23 cellular contexts compared by ENCODE assay signal in genomic region chr12:27931390-27931789, GRCh38. TPM values are rescaled to one million over a fixed set of nuclear protein-coding genes. Genes with fewer than 3 reads are reported as not detected.
"Had no signal": no experiment of that assay in that cellular context is flagged by ENCODE, and none has a peak within 500 bp of the region (broad histone marks: within the 10 kb centered on the region; RNA-seq: fewer than 3 reads in every experiment).

No MANE protein-coding gene starts in this region.

- H3K27me3 ChIP-seq: heart left ventricle, thyroid gland, upper lobe of left lung had no signal

- H3K4me1 ChIP-seq: heart left ventricle, thyroid gland, upper lobe of left lung had no signal

- ATAC-seq: activated CD8-positive, alpha-beta memory T cell treated with anti-CD3 and anti-CD28 coated beads, Interleukin-2, amount 10 ng/mL, durations not matched to agents 7 days and 5 days; activated CD8-positive, alpha-beta T cell treated with anti-CD3 and anti-CD28 coated beads for 36 hours; esophagus mucosa; heart left ventricle; left colon; right cardiac atrium had no signal

- H3K27ac ChIP-seq: heart left ventricle, thyroid gland, upper lobe of left lung had no signal

- H3K4me3 ChIP-seq: heart left ventricle, thyroid gland, upper lobe of left lung had no signal

- H3K36me3 ChIP-seq: heart left ventricle, thyroid gland, upper lobe of left lung had no signal

- DNase-seq: activated CD4-positive, alpha-beta T cell treated with anti-CD3 and anti-CD28 coated beads, Interleukin-2, amount 50 U/mL, for 1 hour; activated CD4-positive, CD25-positive, alpha-beta regulatory T cell treated with anti-CD3 and anti-CD28 coated beads, Interleukin-2, amount 50 U/mL, for 72 hours; activated CD8-positive, alpha-beta memory T cell treated with anti-CD3 and anti-CD28 coated beads, Interleukin-2, amount 10 ng/mL, durations not matched to agents 7 days and 5 days; activated CD8-positive, alpha-beta T cell treated with anti-CD3 and anti-CD28 coated beads for 36 hours; activated effector memory CD4-positive, alpha-beta T cell treated with anti-CD3 and anti-CD28 coated beads, Interleukin-2, amount 50 U/mL, for 16 hours; activated naive CD4-positive, alpha-beta T cell treated with anti-CD3 and anti-CD28 coated beads, Interleukin-2, amount 50 U/mL, for 16 hours; aorta; caudate nucleus; endodermal cell; foreskin fibroblast; heart left ventricle; hypothalamus; immature natural killer cell; kidney; left colon; mammary epithelial cell; posterior cingulate gyrus; right cardiac atrium; stimulated activated CD4-positive, alpha-beta T cell treated with anti-CD3 and anti-CD28 coated beads, Interleukin-2, amount 100 ng/mL, for 48 hours; thyroid gland; upper lobe of left lung had no signal

- H3K9me3 ChIP-seq: heart left ventricle, thyroid gland, upper lobe of left lung had no signal

RNA-seq across cellular contexts. Expression of gene PTHLH, which starts 41.1 kb away (rescaled TPM):
- total RNA-seq: activated CD8-positive, alpha-beta T cell treated with anti-CD3 and anti-CD28 coated beads for 36 hours; endodermal cell; left colon; liver had no signal
